Comparison of ENCODE assay signal across 10 cellular contexts in genomic region chr20:15475483-15475882, GRCh38.
DNase-seq lines count a peak whose midpoint lies in the region; ATAC-seq and TF ChIP-seq lines count a peak whose summit lies in the region.
"Had no signal": no experiment of that assay in that cellular context is flagged by ENCODE, and none has a peak within 500 bp of the region (broad histone marks: within the 10 kb centered on the region; RNA-seq: fewer than 3 reads in every experiment).

No MANE protein-coding gene starts in this region.

- H3K4me3 ChIP-seq in MM.1S (ENCODE audit: low read length): no peak overlapping the region

- H3K36me3 ChIP-seq in MM.1S (replicated peaks; ENCODE audit: insufficient read depth, low read length): no peaks in the 10 kb centered on the region

- no peaks in the 10 kb centered on the region for H3K79me2 ChIP-seq in MM.1S (ENCODE audit: low read length)

- H3K4me2 ChIP-seq in MM.1S (ENCODE audit: low read depth, low read length): peak overlapping the region; percentile 39; the same call in 1 of the 2 replicates

- H3K9me2 ChIP-seq in MM.1S (replicated peaks; ENCODE audit: insufficient read depth, low read length): no peaks in the 10 kb centered on the region

- DNase-seq in GM03348 (ENCODE audit: low spot score) (peak; percentile 5), MM.1S (peak; percentile 63), astrocyte of the hippocampus (ENCODE audit: low read depth, low spot score) (peak; percentile 22), pons (ENCODE audit: low spot score) (peak; percentile 43), type B pancreatic cell (ENCODE audit: extremely low spot score, unreplicated experiment) (no peak)
- no peak for DNase-seq in stimulated activated CD8-positive, alpha-beta memory T cell treated with anti-CD3 and anti-CD28 coated beads, Interleukin-4, amount 100 ng/mL, for 48 hours

- H3K9me3 Mint-ChIP-seq in type B pancreatic cell: peaks cover under 1% of the 10 kb centered on the region
- H3K9me3 Mint-ChIP-seq: activated naive CD4-positive, alpha-beta T cell treated with anti-CD3 and anti-CD28 coated beads, Interleukin-2, amount 50 U/mL, for 24 hours had no signal

- H3F3A ChIP-seq in MM.1S (ENCODE audit: insufficient read depth, low read length): no peaks in the 10 kb centered on the region

- peaks cover 29% of the 10 kb centered on the region for H3K27me3 Mint-ChIP-seq in type B pancreatic cell
- H3K27me3 Mint-ChIP-seq: activated naive CD4-positive, alpha-beta T cell treated with anti-CD3 and anti-CD28 coated beads, Interleukin-2, amount 50 U/mL, for 24 hours had no signal

- no peaks in the 10 kb centered on the region for H3K9me3 ChIP-seq in MM.1S (replicated peaks; ENCODE audit: insufficient read depth, low read length)

- H2AFZ ChIP-seq in MM.1S (ENCODE audit: low read length): no peak overlapping the region

- H3K4me1 ChIP-seq in MM.1S (ENCODE audit: low read length): no peaks in the 10 kb centered on the region

- no peaks in the 10 kb centered on the region for H3K27me3 ChIP-seq in MM.1S (replicated peaks; ENCODE audit: insufficient read depth, low read length)

- H3K36me3 Mint-ChIP-seq in type B pancreatic cell: no peaks in the 10 kb centered on the region
- H3K36me3 Mint-ChIP-seq: activated naive CD4-positive, alpha-beta T cell treated with anti-CD3 and anti-CD28 coated beads, Interleukin-2, amount 50 U/mL, for 24 hours had no signal

- no peak overlapping the region for H3K27ac Mint-ChIP-seq in type B pancreatic cell
- H3K27ac Mint-ChIP-seq: activated naive CD4-positive, alpha-beta T cell treated with anti-CD3 and anti-CD28 coated beads, Interleukin-2, amount 50 U/mL, for 24 hours had no signal

- TF ChIP-seq CTCF in MM.1S (IDR thresholded peaks at IDR 0.05; ENCODE audit: low read length): no peak
- TF ChIP-seq CTCF in type B pancreatic cell (conservative IDR thresholded peaks at IDR 0.05): no peak

- no peak overlapping the region for H3K27ac ChIP-seq in MM.1S (ENCODE audit: low read length)

- ATAC-seq in GM19328 (IDR thresholded peaks at IDR 0.05; ENCODE audit: unreplicated experiment) (no peak), HG02981 (IDR thresholded peaks at IDR 0.05; ENCODE audit: unreplicated experiment) (no peak)
- ATAC-seq: Panc1 had no signal

- H3K4me1 Mint-ChIP-seq in type B pancreatic cell (ENCODE audit: unreplicated experiment): peaks cover 7% of the 10 kb centered on the region
- H3K4me1 Mint-ChIP-seq: activated naive CD4-positive, alpha-beta T cell treated with anti-CD3 and anti-CD28 coated beads, Interleukin-2, amount 50 U/mL, for 24 hours had no signal

- no peaks in the 10 kb centered on the region for H4K20me1 ChIP-seq in MM.1S (ENCODE audit: insufficient read depth, low read length)

- H3K4me3 Mint-ChIP-seq in type B pancreatic cell: no peak overlapping the region
- H3K4me3 Mint-ChIP-seq: activated naive CD4-positive, alpha-beta T cell treated with anti-CD3 and anti-CD28 coated beads, Interleukin-2, amount 50 U/mL, for 24 hours had no signal

- H3K9ac ChIP-seq in MM.1S (ENCODE audit: low read length): no peak overlapping the region

Comparison
In these comparisons a context has a peak if more than half of its experiments do, and no peak if none do; other contexts are left out.
1. DNase-seq: peak in GM03348 (single experiment), MM.1S (single experiment), astrocyte of the hippocampus (single experiment) and pons (single experiment); none in type B pancreatic cell (single experiment) and stimulated activated CD8-positive, alpha-beta memory T cell treated with anti-CD3 and anti-CD28 coated beads, Interleukin-4, amount 100 ng/mL, for 48 hours (single experiment).